In the genomic region with DNA sequence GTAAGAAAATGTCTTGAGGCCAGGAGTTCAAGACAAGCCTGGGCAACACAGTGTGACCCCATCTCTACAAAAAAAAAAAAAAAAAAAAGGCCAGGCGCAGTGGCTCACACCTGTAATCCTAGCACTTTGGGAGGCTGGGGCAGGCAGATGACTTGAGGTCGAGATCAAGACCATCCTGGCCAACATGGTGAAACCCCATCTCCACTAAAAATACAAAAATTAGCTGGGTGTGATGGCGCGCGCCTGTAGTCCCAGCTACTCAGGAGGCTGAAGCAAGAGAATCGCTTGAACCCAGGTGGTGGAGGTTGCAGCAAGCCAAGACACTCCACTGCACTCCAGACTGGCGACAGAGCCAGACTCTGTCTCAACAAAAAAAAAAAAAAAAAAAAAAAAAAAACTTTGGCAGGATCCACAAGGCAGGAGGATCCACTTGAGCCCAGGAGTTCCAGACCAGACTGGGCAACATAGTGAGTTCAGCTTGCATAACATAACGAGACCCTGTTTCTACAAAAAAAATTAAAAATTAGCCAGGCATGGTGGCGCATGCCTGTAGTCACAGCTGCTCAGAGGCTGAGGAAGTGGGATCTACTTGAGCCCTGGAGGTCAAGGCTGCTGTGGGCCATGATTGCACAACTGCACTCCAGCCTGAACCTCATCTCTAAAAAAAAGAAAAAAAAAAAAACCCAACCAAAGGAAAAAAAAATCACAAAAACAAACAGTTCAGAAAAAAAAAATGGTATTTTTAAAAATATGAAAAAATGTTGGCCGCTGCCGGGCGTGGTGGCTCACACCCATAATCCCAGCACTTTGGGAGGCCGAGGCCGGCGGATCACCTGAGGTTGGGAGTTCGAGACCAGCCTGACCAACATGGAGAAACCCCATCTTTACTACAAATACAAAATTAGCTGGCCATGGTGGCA, we compare ENCODE assay signal across 1 cellular context.
A peak's percentile ranks its signal among the peaks of the same experiment; 100 is the strongest.
TF ChIP-seq lines count a peak whose summit lies in the region.
"Not testable (repeated sequence)": the region's sequence is repeated elsewhere in the genome, so short reads cannot be mapped to it uniquely, and the experiment has no call there.

No MANE protein-coding gene starts in this region.

TF ChIP-seq in HepG2, 621 proteins besides CTCF, POLR2A, EP300 and RAD21 (continued from another document):
- peak; percentile 92; the same call in 1 of the 2 replicates for TF ChIP-seq ZNF790 (CRISPR knock-in tag; IDR thresholded peaks at IDR 0.05; ENCODE audit: borderline replicate concordance)
- TF ChIP-seq ZNF510 (CRISPR knock-in tag; IDR thresholded peaks at IDR 0.05; ENCODE audit: low read depth) = 0 out of 2 replicates have a peak, but pooled peaks have one; percentile 49
- peak; percentile 75; the same call in 1 of the 2 replicates for TF ChIP-seq ZNF747 (CRISPR knock-in tag; IDR thresholded peaks at IDR 0.05; ENCODE audit: borderline replicate concordance)
- TF ChIP-seq TFAP4 (IDR thresholded peaks at IDR 0.05; ENCODE audit: borderline replicate concordance, low read depth) = peak; percentile 95
- peak; percentile 85 for TF ChIP-seq THRA (CRISPR knock-in tag; IDR thresholded peaks at IDR 0.05; ENCODE audit: borderline replicate concordance)
- peak; percentile 63; the same call in 1 of the 2 replicates for TF ChIP-seq THAP9 (CRISPR knock-in tag; IDR thresholded peaks at IDR 0.05; ENCODE audit: borderline replicate concordance)
- peak; percentile 98 for TF ChIP-seq NR2F6 (IDR thresholded peaks at IDR 0.05)
- peak; percentile 99 for TF ChIP-seq NR2F6 (CRISPR knock-in tag; IDR thresholded peaks at IDR 0.05)
- peak; percentile 49; the same call in 1 of the 2 replicates for TF ChIP-seq MXD1 (CRISPR knock-in tag; IDR thresholded peaks at IDR 0.05)
- TF ChIP-seq ZNF788 (CRISPR knock-in tag; IDR thresholded peaks at IDR 0.05; ENCODE audit: borderline replicate concordance) = peak; percentile 87; the same call in 1 of the 2 replicates
- peak; percentile 97 for TF ChIP-seq CEBPG (CRISPR knock-in tag; IDR thresholded peaks at IDR 0.05)
- peak; percentile 98 for TF ChIP-seq ZNF430 (CRISPR knock-in tag; IDR thresholded peaks at IDR 0.05)
- TF ChIP-seq SMAD3 (CRISPR knock-in tag; IDR thresholded peaks at IDR 0.05) = peak; percentile 79; the same call in 1 of the 2 replicates
- peak; percentile 66; the same call in 1 of the 2 replicates for TF ChIP-seq ZNF772 (CRISPR knock-in tag; IDR thresholded peaks at IDR 0.05)
- TF ChIP-seq ZNF12 (CRISPR knock-in tag; IDR thresholded peaks at IDR 0.05) = peak; percentile 60; the same call in 1 of the 2 replicates
- not testable (repeated sequence) for TF ChIP-seq NONO, FOXP1 (IDR thresholded peaks at IDR 0.05)
- peak; percentile 60 for TF ChIP-seq NONO (CRISPR knock-in tag; conservative IDR thresholded peaks at IDR 0.05)
- peak; percentile 62; the same call in 1 of the 2 replicates for TF ChIP-seq FOXP1 (CRISPR knock-in tag; IDR thresholded peaks at IDR 0.05)
- TF ChIP-seq MLX (CRISPR knock-in tag; IDR thresholded peaks at IDR 0.05) = peak; percentile 82
- peak; percentile 34; the same call in 1 of the 2 replicates for TF ChIP-seq YEATS2 (CRISPR knock-in tag; IDR thresholded peaks at IDR 0.05; ENCODE audit: borderline replicate concordance)
- TF ChIP-seq ZNF710 (CRISPR knock-in tag; IDR thresholded peaks at IDR 0.05; ENCODE audit: borderline replicate concordance) = peak; percentile 94
- TF ChIP-seq, protein P1, sequence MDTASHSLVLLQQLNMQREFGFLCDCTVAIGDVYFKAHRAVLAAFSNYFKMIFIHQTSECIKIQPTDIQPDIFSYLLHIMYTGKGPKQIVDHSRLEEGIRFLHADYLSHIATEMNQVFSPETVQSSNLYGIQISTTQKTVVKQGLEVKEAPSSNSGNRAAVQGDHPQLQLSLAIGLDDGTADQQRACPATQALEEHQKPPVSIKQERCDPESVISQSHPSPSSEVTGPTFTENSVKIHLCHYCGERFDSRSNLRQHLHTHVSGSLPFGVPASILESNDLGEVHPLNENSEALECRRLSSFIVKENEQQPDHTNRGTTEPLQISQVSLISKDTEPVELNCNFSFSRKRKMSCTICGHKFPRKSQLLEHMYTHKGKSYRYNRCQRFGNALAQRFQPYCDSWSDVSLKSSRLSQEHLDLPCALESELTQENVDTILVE (CRISPR knock-in tag; IDR thresholded peaks at IDR 0.05) = peak; percentile 72; the same call in 1 of the 2 replicates
- TF ChIP-seq ZSCAN22 (CRISPR knock-in tag; IDR thresholded peaks at IDR 0.05) = 0 out of 2 replicates have a peak, but pooled peaks have one; percentile 31
- TF ChIP-seq, protein P2, sequence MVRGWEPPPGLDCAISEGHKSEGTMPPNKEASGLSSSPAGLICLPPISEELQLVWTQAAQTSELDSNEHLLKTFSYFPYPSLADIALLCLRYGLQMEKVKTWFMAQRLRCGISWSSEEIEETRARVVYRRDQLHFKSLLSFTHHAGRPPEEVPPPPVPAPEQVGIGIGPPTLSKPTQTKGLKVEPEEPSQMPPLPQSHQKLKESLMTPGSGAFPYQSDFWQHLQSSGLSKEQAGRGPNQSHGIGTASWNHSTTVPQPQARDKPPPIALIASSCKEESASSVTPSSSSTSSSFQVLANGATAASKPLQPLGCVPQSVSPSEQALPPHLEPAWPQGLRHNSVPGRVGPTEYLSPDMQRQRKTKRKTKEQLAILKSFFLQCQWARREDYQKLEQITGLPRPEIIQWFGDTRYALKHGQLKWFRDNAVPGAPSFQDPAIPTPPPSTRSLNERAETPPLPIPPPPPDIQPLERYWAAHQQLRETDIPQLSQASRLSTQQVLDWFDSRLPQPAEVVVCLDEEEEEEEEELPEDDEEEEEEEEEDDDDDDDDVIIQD (CRISPR knock-in tag; IDR thresholded peaks at IDR 0.05; ENCODE audit: low read depth) = peak; percentile 80
- TF ChIP-seq, protein P3, sequence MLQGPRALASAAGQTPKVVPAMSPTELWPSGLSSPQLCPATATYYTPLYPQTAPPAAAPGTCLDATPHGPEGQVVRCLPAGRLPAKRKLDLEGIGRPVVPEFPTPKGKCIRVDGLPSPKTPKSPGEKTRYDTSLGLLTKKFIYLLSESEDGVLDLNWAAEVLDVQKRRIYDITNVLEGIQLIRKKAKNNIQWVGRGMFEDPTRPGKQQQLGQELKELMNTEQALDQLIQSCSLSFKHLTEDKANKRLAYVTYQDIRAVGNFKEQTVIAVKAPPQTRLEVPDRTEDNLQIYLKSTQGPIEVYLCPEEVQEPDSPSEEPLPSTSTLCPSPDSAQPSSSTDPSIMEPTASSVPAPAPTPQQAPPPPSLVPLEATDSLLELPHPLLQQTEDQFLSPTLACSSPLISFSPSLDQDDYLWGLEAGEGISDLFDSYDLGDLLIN (CRISPR knock-in tag; IDR thresholded peaks at IDR 0.05; ENCODE audit: borderline replicate concordance) = 0 out of 2 replicates have a peak, but pooled peaks have one; percentile 27
